ENCODE assay signal across 8 cellular contexts in genomic region chr1:182143825-182144661, GRCh38.
DNase-seq lines count a peak whose midpoint lies in the region; ATAC-seq and TF ChIP-seq lines count a peak whose summit lies in the region.

No MANE protein-coding gene starts in this region.

- TF ChIP-seq POLR2A in NB4 (IDR thresholded peaks at IDR 0.05; ENCODE audit: extremely low read depth, insufficient read length) (no peak), transverse colon (IDR thresholded peaks at IDR 0.05) (peak; percentile 31)

- H3K4me1 ChIP-seq in transverse colon = peaks cover 21 to 32% (median 27%) of the 10 kb centered on the region in 4 donors

- no peak for TF ChIP-seq EP300 in transverse colon (IDR thresholded peaks at IDR 0.05; ENCODE audit: low read depth)

- H3K4me3 ChIP-seq in NB4 (ENCODE audit: low read depth, low read length) (no peak overlapping the region), transverse colon (no peak overlapping the region)

- peaks cover 0 to 10% (median 5%) of the 10 kb centered on the region in 3 donors for H3K27me3 Mint-ChIP-seq in CD14-positive monocyte (ENCODE audit: low read depth in 3 of 3)
- no peaks in the 10 kb centered on the region for H3K27me3 Mint-ChIP-seq in dendritic cell treated with granulocyte-macrophage colony-stimulating factor and Interleukin-4, amounts not matched to agents 40 ng/mL and 50 ng/mL, for 4 days

- H3K36me3 ChIP-seq in transverse colon = no peaks in the 10 kb centered on the region

- H3K27ac ChIP-seq in transverse colon = peak overlapping the region; percentile 84 to 94 (median 86)

- 46 to 47% methylated on average over 5 to 8 of the region's 8 CpGs for WGBS in transverse colon (ENCODE audit: low coverage in 1 of 2), 2 donors

- peaks cover 1 to 3% of the 10 kb centered on the region in 2 donors for H3K36me3 Mint-ChIP-seq in CD14-positive monocyte
- no peaks in the 10 kb centered on the region for H3K36me3 Mint-ChIP-seq in dendritic cell treated with granulocyte-macrophage colony-stimulating factor and Interleukin-4, amounts not matched to agents 40 ng/mL and 50 ng/mL, for 4 days (ENCODE audit: low read depth)

- DNase-seq in CD14-positive monocyte (ENCODE audit: low spot score) (peak; percentile 94), NB4 (ENCODE audit: low read depth) (peak; percentile 94), medulla oblongata (ENCODE audit: extremely low spot score) (peak; percentile 91), transverse colon (peak; percentile 70), COR-L47 (lab: John Stamatoyannopoulos, UW) (no peak)

- H3K9me3 ChIP-seq in transverse colon = no peaks in the 10 kb centered on the region

- peaks cover 58% of the 10 kb centered on the region for H3K4me1 Mint-ChIP-seq in CD14-positive monocyte
- peaks cover 55% of the 10 kb centered on the region for H3K4me1 Mint-ChIP-seq in dendritic cell treated with granulocyte-macrophage colony-stimulating factor and Interleukin-4, amounts not matched to agents 40 ng/mL and 50 ng/mL, for 4 days (ENCODE audit: low read depth)

- H3K27ac Mint-ChIP-seq in CD14-positive monocyte = peak overlapping the region; percentile 98 to 100 (median 99)
- peak overlapping the region; percentile 98 for H3K27ac Mint-ChIP-seq in dendritic cell treated with granulocyte-macrophage colony-stimulating factor and Interleukin-4, amounts not matched to agents 40 ng/mL and 50 ng/mL, for 4 days

- no peaks in the 10 kb centered on the region for H3K9me3 Mint-ChIP-seq in CD14-positive monocyte
- H3K9me3 Mint-ChIP-seq in dendritic cell treated with granulocyte-macrophage colony-stimulating factor and Interleukin-4, amounts not matched to agents 40 ng/mL and 50 ng/mL, for 4 days = no peaks in the 10 kb centered on the region

- in situ Hi-C loops in transverse colon (cut with MboI; ENCODE audit: low pct_ligation_motif_present in 1 of 4, low pct_unique_long_range_greater_than_20kb in 1 of 4, low sequenced_read_pairs in 3 of 4) = loop anchor here in 2 of 4 donors (5.0 to 10.0 kb wide), 2 partner anchors 251 to 253 kb away; partner anchors contain the start of gene GLUL (in 1 of the 2)

- TF ChIP-seq CTCF in CD14-positive monocyte (IDR thresholded peaks at IDR 0.05) (no peak), NB4 (IDR thresholded peaks at IDR 0.05; ENCODE audit: low read depth, low read length) (no peak), transverse colon (IDR thresholded peaks at IDR 0.05) (no peak)

- intact Hi-C loops in CD14-positive monocyte (cut with micrococcal nuclease) (loop anchor here (2.0 to 5.0 kb wide), 5 partner anchors 33 to 253 kb away; partner anchors contain the start of gene GLUL (in 1 of the 2)), transverse colon (cut with DNase I; ENCODE audit: low total_unique reads) (loop anchor here (2.0 kb wide), 1 partner anchor 253 kb away; no protein-coding TSS in a partner anchor)
- intact Hi-C loops in dendritic cell treated with granulocyte-macrophage colony-stimulating factor and Interleukin-4, amounts not matched to agents 40 ng/mL and 50 ng/mL, for 4 days (cut with micrococcal nuclease) = loop anchor here (1.0 to 2.0 kb wide), 4 partner anchors 27 to 252 kb away; no protein-coding TSS in a partner anchor

- no peaks in the 10 kb centered on the region for H3K27me3 ChIP-seq in transverse colon

- ATAC-seq in GM21526 (IDR thresholded peaks at IDR 0.05; ENCODE audit: low FRiP score, unreplicated experiment) (no peak), GM18873 (IDR thresholded peaks at IDR 0.05; ENCODE audit: low FRiP score, unreplicated experiment) (no peak)

- peak overlapping the region; percentile 43 to 51 for H3K4me3 Mint-ChIP-seq in CD14-positive monocyte
- H3K4me3 Mint-ChIP-seq in dendritic cell treated with granulocyte-macrophage colony-stimulating factor and Interleukin-4, amounts not matched to agents 40 ng/mL and 50 ng/mL, for 4 days = peak overlapping the region; percentile 64
